Comparison of ENCODE assay signal across 7 cellular contexts in the genomic region with DNA sequence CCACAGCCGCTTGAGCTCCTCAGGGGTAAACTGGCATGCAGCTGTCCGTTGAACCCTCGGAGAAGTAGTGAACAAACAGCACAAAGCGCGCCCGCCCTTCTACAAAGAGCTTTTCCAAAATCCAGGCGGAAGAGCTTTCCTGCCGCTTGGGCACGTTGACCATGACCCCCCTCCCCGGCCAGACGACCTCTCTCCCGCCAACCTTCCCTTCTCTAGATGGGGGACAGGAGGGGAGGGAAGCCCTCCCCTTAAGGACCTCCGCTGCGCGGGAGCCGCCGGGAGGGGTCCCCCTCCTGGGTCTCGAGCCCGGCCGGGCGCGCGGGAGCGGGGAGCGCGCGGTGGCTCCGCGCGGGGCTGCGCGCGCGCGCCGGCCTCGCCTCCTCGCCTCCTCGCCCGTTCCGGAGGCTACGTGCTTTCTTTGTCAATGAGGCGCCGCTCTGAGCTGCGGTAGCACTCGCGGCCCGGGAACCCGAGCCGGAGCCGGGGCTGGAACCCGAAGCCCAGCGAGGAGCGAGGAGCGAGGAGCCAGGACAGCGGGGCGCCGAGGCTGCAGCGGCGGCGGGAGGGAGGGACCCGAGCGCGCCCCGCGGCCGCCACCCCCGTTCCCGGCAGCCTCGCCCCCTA. TPM values are rescaled to one million over a fixed set of nuclear protein-coding genes. Genes with fewer than 3 reads are reported as not detected.
A peak's percentile ranks its signal among the peaks of the same experiment; 100 is the strongest.
DNase-seq lines count a peak whose midpoint lies in the region; ATAC-seq, FAIRE-seq and TF ChIP-seq lines count a peak whose summit lies in the region.

A gene (plus strand): TSS at position 421 of the 624 bp plus-strand sequence.

- H3K9ac ChIP-seq in keratinocyte (ENCODE audit: control insufficient read depth, extremely low read depth, insufficient read depth, low read length) = peak within 1 kb of the TSS; percentile 46

- peaks cover 8% of the 10 kb centered on the region for H3K79me2 ChIP-seq in keratinocyte (ENCODE audit: control insufficient read depth, insufficient read depth, low read length)

- no peaks in the 10 kb centered on the region for H3K9me3 ChIP-seq in keratinocyte (ENCODE audit: control insufficient read depth, low read depth, low read length)
- no peaks in the 10 kb centered on the region for H3K9me3 ChIP-seq in thoracic aorta

- POLR2A ChIA-PET in GM10248 (lab: Yijun Ruan, JAX) = no interaction called here

- in situ Hi-C loops in astrocyte of the cerebellum (cut with HindIII; ENCODE audit: low sequenced_read_pairs) = no loop called here

- H3K4me1 ChIP-seq in keratinocyte (ENCODE audit: control insufficient read depth, extremely low read depth, insufficient read depth, low read length) = peaks cover 24% of the 10 kb centered on the region
- H3K4me1 ChIP-seq in thoracic aorta (ENCODE audit: control insufficient read depth in 1 of 2, low read depth in 2 of 2) = peaks cover 3 to 16% of the 10 kb centered on the region in 2 donors

- no peaks in the 10 kb centered on the region for H4K20me1 ChIP-seq in keratinocyte (ENCODE audit: control insufficient read depth, extremely low read depth, insufficient read depth, low read length)

- H2AFZ ChIP-seq in keratinocyte (ENCODE audit: control insufficient read depth, low read length) = peak within 1 kb of the TSS; percentile 56

- dilution Hi-C loops in keratinocyte (cut with MboI; ENCODE audit: extremely low pct_ligation_motif_present, low sequenced_read_pairs) = no loop called here

- H3K4me3 ChIP-seq in Jurkat, Clone E6-1 (ENCODE audit: low read length) = peak within 1 kb of the TSS; percentile 29
- H3K4me3 ChIP-seq in astrocyte of the cerebellum (ENCODE audit: low read depth, low read length) = peak within 1 kb of the TSS; percentile 62
- peak within 1 kb of the TSS; percentile 40 to 67 (median 66) for H3K4me3 ChIP-seq in keratinocyte (ENCODE audit: control insufficient read depth in 2 of 3, extremely low read depth in 1 of 3, insufficient read depth in 2 of 3, low read depth in 1 of 3, low read length in 3 of 3)
- peak within 1 kb of the TSS; percentile 60 for H3K4me3 ChIP-seq in thoracic aorta

- peak; percentile 44 for DNase-seq in GM10248 (ENCODE audit: extremely low spot score)
- no peak for DNase-seq in Jurkat, Clone E6-1 (ENCODE audit: low read depth, low spot score)
- DNase-seq in astrocyte of the cerebellum (ENCODE audit: low read depth) = no peak
- no peak for DNase-seq in keratinocyte (ENCODE audit: low read depth, low spot score)
- DNase-seq in thoracic aorta (ENCODE audit: low spot score) = no peak
- DNase-seq in activated CD4-positive, alpha-beta T cell treated with anti-CD3 and anti-CD28 coated beads, Interleukin-2, amount 50 U/mL, for 1 hour = no peak
- no peak for DNase-seq in activated gamma-delta T cell (lab: John Stamatoyannopoulos, UW)

- peaks cover 12% of the 10 kb centered on the region for H3K27me3 ChIP-seq in keratinocyte (ENCODE audit: control insufficient read depth, extremely low read depth, insufficient read depth, low read length)
- no peaks in the 10 kb centered on the region for H3K27me3 ChIP-seq in thoracic aorta (replicated peaks; ENCODE audit: insufficient read depth)

- H3K36me3 ChIP-seq in keratinocyte (ENCODE audit: control insufficient read depth in 2 of 2, extremely low read depth in 1 of 2, insufficient read depth in 2 of 2, low read length in 2 of 2) (no peaks in the 10 kb centered on the region), thoracic aorta (no peaks in the 10 kb centered on the region)

- TF ChIP-seq CTCF in GM10248 (IDR thresholded peaks at IDR 0.05; ENCODE audit: control extremely low read depth, extremely low read depth, low read depth, missing control alignments) = no peak
- no peak for TF ChIP-seq CTCF in astrocyte of the cerebellum (IDR thresholded peaks at IDR 0.05; ENCODE audit: low read depth, low read length, missing control alignments)
- TF ChIP-seq CTCF in keratinocyte (optimal IDR thresholded peaks at IDR 0.05 in 1 of 3, IDR thresholded peaks at IDR 0.05 in 1 of 3, conservative IDR thresholded peaks at IDR 0.05 in 1 of 3; ENCODE audit: extremely low read depth in 1 of 3, insufficient read depth in 2 of 3, low read length in 3 of 3) = no peak
- no peak for TF ChIP-seq CTCF in thoracic aorta (IDR thresholded peaks at IDR 0.05)

- no peak for FAIRE-seq in keratinocyte (lab: Jason Lieb, UNC)

- no peaks in the 10 kb centered on the region for H3K9me1 ChIP-seq in keratinocyte (ENCODE audit: control insufficient read depth, extremely low read depth, insufficient read depth, low read length)

- H3K27ac ChIP-seq in keratinocyte (ENCODE audit: control insufficient read depth, insufficient read depth, low read length) (no peak within 1 kb of the TSS), thoracic aorta (no peak within 1 kb of the TSS)

- peak within 1 kb of the TSS; percentile 82 for H3K4me2 ChIP-seq in keratinocyte (ENCODE audit: control insufficient read depth, extremely low read depth, insufficient read depth, low read depth, low read length)

- CTCF ChIA-PET in GM10248 (lab: Yijun Ruan, JAX) = interaction anchor here (0.7 to 1.2 kb wide), 2 partner anchors 312 to 367 kb away, joined by 3 read pairs; no protein-coding TSS in a partner anchor

- no peak for ATAC-seq in thoracic aorta (ENCODE audit: insufficient number of reproducible peaks, low FRiP score, low read depth)

RNA-seq across cellular contexts. Expression of the gene that starts here (rescaled TPM):
- polyA plus RNA-seq in Jurkat, Clone E6-1 (2012; ENCODE audit: insufficient read depth, insufficient read length) = 1.6 TPM
- polyA plus RNA-seq in keratinocyte = 2.8 to 5.1 TPM (median 3.0 TPM) in 3 replicates
- 0.20 TPM for polyA plus RNA-seq in keratinocyte (2011; ENCODE audit: low read depth)
- polyA plus RNA-seq in keratinocyte (2011; cell fraction: cytosol; rRNA removed) = 1.6 and 1.9 TPM in 2 replicates
- 9.3 and 10.0 TPM in 2 replicates for polyA plus RNA-seq in keratinocyte (2011; cell fraction: nucleus; rRNA removed)
- 0.42 and 5.5 TPM in 2 replicates for polyA plus RNA-seq in keratinocyte (2012; ENCODE audit: low replicate concordance)
- 7.1 to 23.7 TPM (median 7.6 TPM) in 3 replicates for polyA minus RNA-seq in keratinocyte
- 4.2 TPM for polyA minus RNA-seq in keratinocyte (2011; cell fraction: cytosol; rRNA and poly(A)+ RNA removed)
- 14.8 and 27.1 TPM in 2 replicates for polyA minus RNA-seq in keratinocyte (2011; cell fraction: nucleus; rRNA and poly(A)+ RNA removed)
- total RNA-seq in thoracic aorta = under 1 TPM in 1 of 2 donors, not detected in 1; 0.41 TPM
